Comparison of ENCODE assay signal across 1 cellular context in genomic region chr19:11597202-11598102, GRCh38.
TF ChIP-seq lines count a peak whose summit lies in the region.

Gene ZNF627 (plus strand): TSS chr19:11597483. CDS start chr19:11597628, 145 bp downstream.

TF ChIP-seq in GM12878, 131 proteins besides CTCF, POLR2A, EP300 and RAD21 (continued from another document and continues in another):
- no peak for TF ChIP-seq CUX1 (IDR thresholded peaks at IDR 0.05; ENCODE audit: insufficient replicate concordance, low read depth, low read length)
- TF ChIP-seq CREB1 (IDR thresholded peaks at IDR 0.05; ENCODE audit: low read depth), result peak; percentile 92
- peak; percentile 13; the same call in 1 of the 2 replicates for TF ChIP-seq NRF1 (conservative IDR thresholded peaks at IDR 0.05; ENCODE audit: low read depth, low read length)
- TF ChIP-seq EED (IDR thresholded peaks at IDR 0.05; ENCODE audit: low read depth), result peak; percentile 53
- peak; percentile 86; the same call in 1 of the 2 replicates for TF ChIP-seq MLLT1 (IDR thresholded peaks at IDR 0.05)
- peak; percentile 92; the same call in 1 of the 2 replicates for TF ChIP-seq HDGF (IDR thresholded peaks at IDR 0.05)
- TF ChIP-seq RB1 (IDR thresholded peaks at IDR 0.05; ENCODE audit: borderline replicate concordance), result peak; percentile 44; the same call in 1 of the 2 replicates
- peak; percentile 79; the same call in 1 of the 2 replicates for TF ChIP-seq BMI1 (IDR thresholded peaks at IDR 0.05; ENCODE audit: borderline replicate concordance)
- TF ChIP-seq STAT1 (conservative IDR thresholded peaks at IDR 0.05), result no peak
- TF ChIP-seq ZNF687 (IDR thresholded peaks at IDR 0.05), result peak; percentile 36; the same call in 1 of the 2 replicates
- TF ChIP-seq, protein P1, sequence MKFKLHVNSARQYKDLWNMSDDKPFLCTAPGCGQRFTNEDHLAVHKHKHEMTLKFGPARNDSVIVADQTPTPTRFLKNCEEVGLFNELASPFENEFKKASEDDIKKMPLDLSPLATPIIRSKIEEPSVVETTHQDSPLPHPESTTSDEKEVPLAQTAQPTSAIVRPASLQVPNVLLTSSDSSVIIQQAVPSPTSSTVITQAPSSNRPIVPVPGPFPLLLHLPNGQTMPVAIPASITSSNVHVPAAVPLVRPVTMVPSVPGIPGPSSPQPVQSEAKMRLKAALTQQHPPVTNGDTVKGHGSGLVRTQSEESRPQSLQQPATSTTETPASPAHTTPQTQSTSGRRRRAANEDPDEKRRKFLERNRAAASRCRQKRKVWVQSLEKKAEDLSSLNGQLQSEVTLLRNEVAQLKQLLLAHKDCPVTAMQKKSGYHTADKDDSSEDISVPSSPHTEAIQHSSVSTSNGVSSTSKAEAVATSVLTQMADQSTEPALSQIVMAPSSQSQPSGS (IDR thresholded peaks at IDR 0.05; ENCODE audit: low read length), result no peak
- TF ChIP-seq NFIC (IDR thresholded peaks at IDR 0.05; ENCODE audit: low read depth, low read length), result peak; percentile 38; the same call in 1 of the 2 replicates
- no peak for TF ChIP-seq PRDM15 (CRISPR knock-in tag; IDR thresholded peaks at IDR 0.05)
- peak; percentile 40 for TF ChIP-seq BCL3 (IDR thresholded peaks at IDR 0.05; ENCODE audit: borderline replicate concordance, insufficient read depth, low read depth, low read length, poor library complexity, severe bottlenecking)
- peak; percentile 57 for TF ChIP-seq JUND (IDR thresholded peaks at IDR 0.05; ENCODE audit: low read depth, low read length)
- TF ChIP-seq POLR2AphosphoS2 (IDR thresholded peaks at IDR 0.05; ENCODE audit: low read depth, low read length), result peak; percentile 89; the same call in 1 of the 2 replicates
- no peak for TF ChIP-seq IRF4 (IDR thresholded peaks at IDR 0.05; ENCODE audit: low read depth, low read length)
- TF ChIP-seq SMAD1 (IDR thresholded peaks at IDR 0.05; ENCODE audit: low read depth, partially characterized antibody), result peak; percentile 49
- no peak for TF ChIP-seq ZBTB40 (IDR thresholded peaks at IDR 0.05; ENCODE audit: borderline replicate concordance)
- peak; percentile 85 for TF ChIP-seq CREM (IDR thresholded peaks at IDR 0.05; ENCODE audit: low read depth)
- TF ChIP-seq EGR1 (IDR thresholded peaks at IDR 0.05; ENCODE audit: borderline replicate concordance in 1 of 2, low read depth in 2 of 2, low read length in 2 of 2), result peak in 1 of 2 experiments; percentile 33; a peak in 1 of 3 replicates
- peak; percentile 87 for TF ChIP-seq NR2F1 (conservative IDR thresholded peaks at IDR 0.05)
- TF ChIP-seq IKZF2 (IDR thresholded peaks at IDR 0.05), result peak; percentile 78 to 80
- TF ChIP-seq RUNX3 (IDR thresholded peaks at IDR 0.05; ENCODE audit: low read length), result peak; percentile 83
- TF ChIP-seq POU2F2 (IDR thresholded peaks at IDR 0.05; ENCODE audit: borderline replicate concordance, low read depth, low read length), result peak; percentile 83
- peak; percentile 93 for TF ChIP-seq NBN (IDR thresholded peaks at IDR 0.05)
- TF ChIP-seq EZH2 (IDR thresholded peaks at IDR 0.05; ENCODE audit: borderline replicate concordance, control insufficient read depth, low read depth, low read length), result no peak
- TF ChIP-seq RCOR1 (conservative IDR thresholded peaks at IDR 0.05; ENCODE audit: low read depth, low read length), result 0 out of 2 replicates have a peak, but pooled peaks have one; percentile 38
- no peak for TF ChIP-seq CBX5 (IDR thresholded peaks at IDR 0.05; ENCODE audit: low read depth)
- TF ChIP-seq RFX5 (IDR thresholded peaks at IDR 0.05; ENCODE audit: low read depth, low read length), result peak; percentile 68
- TF ChIP-seq SRF (IDR thresholded peaks at IDR 0.05; ENCODE audit: low read depth in 2 of 2, low read length in 2 of 2), result no peak
- TF ChIP-seq HDAC6 (IDR thresholded peaks at IDR 0.05; ENCODE audit: unreplicated experiment), result peak; percentile 53
- TF ChIP-seq GATAD2B (conservative IDR thresholded peaks at IDR 0.05; ENCODE audit: low read depth), result peak; percentile 95
- TF ChIP-seq GABPA (IDR thresholded peaks at IDR 0.05; ENCODE audit: low read depth), result no peak
- 0 out of 2 replicates have a peak, but pooled peaks have one; percentile 24 for TF ChIP-seq TCF3 (IDR thresholded peaks at IDR 0.05; ENCODE audit: borderline replicate concordance, insufficient read depth, low read depth, low read length)
